ENCODE assay signal across 2 cellular contexts in the genomic region with DNA sequence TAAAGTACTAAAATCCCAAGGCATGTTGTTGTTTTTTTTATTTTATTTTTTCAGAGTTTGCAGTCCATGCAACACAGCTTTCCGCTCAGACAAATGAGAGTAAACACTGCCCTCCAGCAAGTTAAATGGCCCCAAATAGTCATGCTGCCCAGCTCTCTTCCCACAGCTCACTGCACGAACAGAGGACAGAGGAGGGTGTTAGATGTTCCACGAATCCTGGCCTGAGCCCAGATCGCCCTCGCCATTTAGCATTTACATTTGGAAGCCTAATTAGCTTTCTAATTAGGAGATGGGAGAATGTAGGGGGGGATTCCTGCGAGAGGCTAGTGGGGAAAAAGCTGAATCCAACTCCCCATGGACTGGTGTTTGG.
TF ChIP-seq lines count a peak whose summit lies in the region.

No MANE protein-coding gene starts in this region.

TF ChIP-seq in GM23338, 12 proteins besides CTCF, POLR2A, EP300 and RAD21:
- TF ChIP-seq EZH2phosphoT487 (IDR thresholded peaks at IDR 0.05; ENCODE audit: unreplicated experiment): no peak
- no peak for TF ChIP-seq ZNF114 (CRISPR knock-in tag; IDR thresholded peaks at IDR 0.05)

TF ChIP-seq in GM12878, 131 proteins besides CTCF, POLR2A, EP300 and RAD21:
- TF ChIP-seq NFXL1 (IDR thresholded peaks at IDR 0.05; ENCODE audit: borderline replicate concordance) (no peak), BMI1 (IDR thresholded peaks at IDR 0.05; ENCODE audit: borderline replicate concordance) (no peak), ZNF622 (IDR thresholded peaks at IDR 0.05) (no peak), KDM1A (IDR thresholded peaks at IDR 0.05; ENCODE audit: borderline replicate concordance) (no peak), MEF2B (IDR thresholded peaks at IDR 0.05; ENCODE audit: partially characterized antibody, poor library complexity, severe bottlenecking) (no peak)
- TF ChIP-seq, protein P1, sequence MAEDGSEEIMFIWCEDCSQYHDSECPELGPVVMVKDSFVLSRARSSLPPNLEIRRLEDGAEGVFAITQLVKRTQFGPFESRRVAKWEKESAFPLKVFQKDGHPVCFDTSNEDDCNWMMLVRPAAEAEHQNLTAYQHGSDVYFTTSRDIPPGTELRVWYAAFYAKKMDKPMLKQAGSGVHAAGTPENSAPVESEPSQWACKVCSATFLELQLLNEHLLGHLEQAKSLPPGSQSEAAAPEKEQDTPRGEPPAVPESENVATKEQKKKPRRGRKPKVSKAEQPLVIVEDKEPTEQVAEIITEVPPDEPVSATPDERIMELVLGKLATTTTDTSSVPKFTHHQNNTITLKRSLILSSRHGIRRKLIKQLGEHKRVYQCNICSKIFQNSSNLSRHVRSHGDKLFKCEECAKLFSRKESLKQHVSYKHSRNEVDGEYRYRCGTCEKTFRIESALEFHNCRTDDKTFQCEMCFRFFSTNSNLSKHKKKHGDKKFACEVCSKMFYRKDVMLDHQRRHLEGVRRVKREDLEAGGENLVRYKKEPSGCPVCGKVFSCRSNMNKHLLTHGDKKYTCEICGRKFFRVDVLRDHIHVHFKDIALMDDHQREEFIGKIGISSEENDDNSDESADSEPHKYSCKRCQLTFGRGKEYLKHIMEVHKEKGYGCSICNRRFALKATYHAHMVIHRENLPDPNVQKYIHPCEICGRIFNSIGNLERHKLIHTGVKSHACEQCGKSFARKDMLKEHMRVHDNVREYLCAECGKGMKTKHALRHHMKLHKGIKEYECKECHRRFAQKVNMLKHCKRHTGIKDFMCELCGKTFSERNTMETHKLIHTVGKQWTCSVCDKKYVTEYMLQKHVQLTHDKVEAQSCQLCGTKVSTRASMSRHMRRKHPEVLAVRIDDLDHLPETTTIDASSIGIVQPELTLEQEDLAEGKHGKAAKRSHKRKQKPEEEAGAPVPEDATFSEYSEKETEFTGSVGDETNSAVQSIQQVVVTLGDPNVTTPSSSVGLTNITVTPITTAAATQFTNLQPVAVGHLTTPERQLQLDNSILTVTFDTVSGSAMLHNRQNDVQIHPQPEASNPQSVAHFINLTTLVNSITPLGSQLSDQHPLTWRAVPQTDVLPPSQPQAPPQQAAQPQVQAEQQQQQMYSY (CRISPR knock-in tag; IDR thresholded peaks at IDR 0.05): no peak
